Comparison of ENCODE assay signal across 1 cellular context in genomic region chr2:231034291-231034882, GRCh38.
TF ChIP-seq lines count a peak whose summit lies in the region.

No MANE protein-coding gene starts in this region.

TF ChIP-seq in liver, 16 proteins besides CTCF, POLR2A, EP300 and RAD21 (continued from another document):
- peak; percentile 52 for TF ChIP-seq REST (IDR thresholded peaks at IDR 0.05)
- TF ChIP-seq MAX (IDR thresholded peaks at IDR 0.05), result no peak
- peak; percentile 47 for TF ChIP-seq HNF4G (IDR thresholded peaks at IDR 0.05)
- TF ChIP-seq FOXA2 (IDR thresholded peaks at IDR 0.05), result peak; percentile 85
- no peak for TF ChIP-seq TAF1 (conservative IDR thresholded peaks at IDR 0.05)
